Comparison of ENCODE assay signal across 17 cellular contexts in genomic region chr18:2102022-2102421, GRCh38.
DNase-seq lines count a peak whose midpoint lies in the region; ATAC-seq, FAIRE-seq and TF ChIP-seq lines count a peak whose summit lies in the region.
"Had no signal": no experiment of that assay in that cellular context is flagged by ENCODE, and none has a peak within 500 bp of the region (broad histone marks: within the 10 kb centered on the region; RNA-seq: fewer than 3 reads in every experiment).

No MANE protein-coding gene starts in this region.

- no peaks in the 10 kb centered on the region for H3K36me3 Mint-ChIP-seq in activated CD4-positive, alpha-beta memory T cell treated with anti-CD3 and anti-CD28 coated beads for 36 hours
- H3K36me3 Mint-ChIP-seq: naive thymus-derived CD4-positive, alpha-beta T cell had no signal

- H3K27me3 Mint-ChIP-seq in activated CD4-positive, alpha-beta memory T cell treated with anti-CD3 and anti-CD28 coated beads for 36 hours = peaks cover 3% of the 10 kb centered on the region

- H3K4me1 Mint-ChIP-seq in activated CD4-positive, alpha-beta memory T cell treated with anti-CD3 and anti-CD28 coated beads for 36 hours (ENCODE audit: low read depth) = no peaks in the 10 kb centered on the region

- ATAC-seq in GM19395 (IDR thresholded peaks at IDR 0.05; ENCODE audit: unreplicated experiment) (peak; percentile 62), HG03025 (IDR thresholded peaks at IDR 0.05; ENCODE audit: low FRiP score, unreplicated experiment) (peak; percentile 80)
- ATAC-seq: A549; lower lobe of right lung; naive thymus-derived CD4-positive, alpha-beta T cell had no signal

- H3K4me3 ChIP-seq in NB4 (ENCODE audit: low read depth, low read length) (no peak overlapping the region), ovary (no peak overlapping the region)
- H3K4me3 ChIP-seq: A549, coronary artery, lower lobe of right lung had no signal

- H3K9me3 Mint-ChIP-seq in activated CD4-positive, alpha-beta memory T cell treated with anti-CD3 and anti-CD28 coated beads for 36 hours = no peaks in the 10 kb centered on the region
- H3K9me3 Mint-ChIP-seq: CD4-positive, alpha-beta T cell had no signal

- no peaks in the 10 kb centered on the region for H3K36me3 ChIP-seq in ovary
- H3K36me3 ChIP-seq: lower lobe of right lung had no signal

- intact Hi-C loops in activated CD4-positive, alpha-beta memory T cell treated with anti-CD3 and anti-CD28 coated beads for 36 hours (cut with micrococcal nuclease) = loop anchor here (10.0 kb wide), 2 partner anchors 123 to 1143 kb away; partner anchors contain the start of gene MYL12A
- intact Hi-C loops in ovary (cut with DNase I) = no loop called here

- no peak for TF ChIP-seq POLR2A in GM12891 (IDR thresholded peaks at IDR 0.05; ENCODE audit: low read depth, low read length)
- no peak for TF ChIP-seq POLR2A in NB4 (IDR thresholded peaks at IDR 0.05; ENCODE audit: extremely low read depth, insufficient read length)
- TF ChIP-seq POLR2A in ovary (IDR thresholded peaks at IDR 0.05) = no peak

- H3K4me3 Mint-ChIP-seq in activated CD4-positive, alpha-beta memory T cell treated with anti-CD3 and anti-CD28 coated beads for 36 hours = no peak overlapping the region
- H3K4me3 Mint-ChIP-seq: CD4-positive, alpha-beta T cell; naive thymus-derived CD4-positive, alpha-beta T cell had no signal

- H3K4me1 ChIP-seq in ovary (ENCODE audit: insufficient read depth) = no peaks in the 10 kb centered on the region
- H3K4me1 ChIP-seq: A549, lower lobe of right lung had no signal

- POLR2A ChIA-PET in activated CD4-positive, alpha-beta memory T cell treated with anti-CD3 and anti-CD28 coated beads for 36 hours (lab: Charles Lee) = no interaction called here

- DNase-seq in GM12891 (ENCODE audit: insufficient read length, low spot score) (no peak), NB4 (ENCODE audit: low read depth) (peak; percentile 24), NCI-H345 (lab: John Stamatoyannopoulos, UW) (no peak), activated gamma-delta T cell (lab: John Stamatoyannopoulos, UW) (no peak), ovary (no peak)
- DNase-seq in activated CD4-positive, alpha-beta memory T cell treated with anti-CD3 and anti-CD28 coated beads for 36 hours = no peak
- DNase-seq: activated effector memory CD4-positive, alpha-beta T cell treated with anti-CD3 and anti-CD28 coated beads, Interleukin-2, amount 50 U/mL, for 16 hours; CD4-positive, alpha-beta T cell; lower lobe of right lung; naive thymus-derived CD4-positive, alpha-beta T cell; NCI-H1694 treated with DMSO at 0.1 percent for 48 hours; NCI-H510A treated with DMSO at 0.1 percent for 48 hours had no signal

- CTCF ChIA-PET in activated CD4-positive, alpha-beta memory T cell treated with anti-CD3 and anti-CD28 coated beads for 36 hours (lab: Charles Lee) = interaction anchor here (0.5 kb wide), 1 partner anchor 177 kb away, joined by 3 read pairs; no protein-coding TSS in a partner anchor

- H3K27ac Mint-ChIP-seq in activated CD4-positive, alpha-beta memory T cell treated with anti-CD3 and anti-CD28 coated beads for 36 hours = no peak overlapping the region
- H3K27ac Mint-ChIP-seq: CD4-positive, alpha-beta T cell; naive thymus-derived CD4-positive, alpha-beta T cell had no signal

- H3K27ac ChIP-seq in ovary = no peak overlapping the region
- H3K27ac ChIP-seq: A549, coronary artery, lower lobe of right lung had no signal

- TF ChIP-seq CTCF in NB4 (IDR thresholded peaks at IDR 0.05; ENCODE audit: low read depth, low read length) = no peak
- TF ChIP-seq CTCF in ovary (IDR thresholded peaks at IDR 0.05) = no peak

- no peaks in the 10 kb centered on the region for H3K27me3 ChIP-seq in ovary

- H3K9me3 ChIP-seq in ovary = no peaks in the 10 kb centered on the region
- H3K9me3 ChIP-seq: A549, lower lobe of right lung had no signal

- TF ChIP-seq EP300 in ovary (IDR thresholded peaks at IDR 0.05) = no peak

- no peak for FAIRE-seq in GM12891 (lab: Jason Lieb, UNC)
- FAIRE-seq: A549, astrocyte had no signal

TF ChIP-seq in GM12891, 5 proteins besides CTCF, POLR2A, EP300 and RAD21:
- TF ChIP-seq POU2F2 (IDR thresholded peaks at IDR 0.05; ENCODE audit: low read depth, low read length) (no peak), TAF1 (IDR thresholded peaks at IDR 0.05; ENCODE audit: low read depth, low read length) (no peak), POLR2AphosphoS5 (IDR thresholded peaks at IDR 0.05; ENCODE audit: low read depth, low read length) (no peak), PAX5 (IDR thresholded peaks at IDR 0.05; ENCODE audit: insufficient read depth, low read length, severe bottlenecking) (no peak), SPI1 (IDR thresholded peaks at IDR 0.05; ENCODE audit: low read depth, low read length) (peak; percentile 67)
